In genomic region chr4:15920723-15921591, GRCh38 we compare ENCODE assay signal across 9 cellular contexts. TPM values are rescaled to one million over a fixed set of nuclear protein-coding genes. Genes with fewer than 3 reads are reported as not detected.
A peak's percentile ranks its signal among the peaks of the same experiment; 100 is the strongest.
DNase-seq lines count a peak whose midpoint lies in the region; TF ChIP-seq lines count a peak whose summit lies in the region.
"Had no signal": no experiment of that assay in that cellular context is flagged by ENCODE, and none has a peak within 500 bp of the region (broad histone marks: within the 10 kb centered on the region; RNA-seq: fewer than 3 reads in every experiment).

No MANE protein-coding gene starts in this region.

- H3K36me3 Mint-ChIP-seq in osteocyte (ENCODE audit: unreplicated experiment), result no peaks in the 10 kb centered on the region

- H3K4me1 Mint-ChIP-seq in osteocyte (ENCODE audit: unreplicated experiment), result peaks cover 22% of the 10 kb centered on the region

- H3K27me3 Mint-ChIP-seq in osteocyte (ENCODE audit: unreplicated experiment), result no peaks in the 10 kb centered on the region

- H3K27ac Mint-ChIP-seq in osteocyte (ENCODE audit: unreplicated experiment), result peak overlapping the region; percentile 72

- DNase-seq in Daoy (ENCODE audit: low read depth) (peak; percentile 95), NCI-H345 treated with DMSO at 0.1 percent for 48 hours (lab: John Stamatoyannopoulos, UW; ENCODE audit: unreplicated experiment) (peak; percentile 48), epidermal melanocyte (ENCODE audit: insufficient read length, low spot score) (peak; percentile 35), osteocyte (ENCODE audit: extremely low spot score, unreplicated experiment) (peak; percentile 87), activated gamma-delta T cell treated with Interleukin-2 at 50 U/mL for 16 hours (no peak), SHP77 (lab: John Stamatoyannopoulos, UW) (no peak)
- no peak for DNase-seq in activated effector memory CD4-positive, alpha-beta T cell treated with Interleukin-2 at 50 U/mL for 16 hours
- DNase-seq in stimulated activated CD4-positive, alpha-beta T cell treated with anti-CD3 and anti-CD28 coated beads, Interleukin-4, amount 100 ng/mL, for 4 hours, result no peak

- H3K4me3 Mint-ChIP-seq in osteocyte (ENCODE audit: unreplicated experiment), result no peak overlapping the region

- no peak for TF ChIP-seq CTCF in osteocyte (IDR thresholded peaks at IDR 0.05)

- H3K9me3 Mint-ChIP-seq in osteocyte (ENCODE audit: unreplicated experiment), result peaks cover 2% of the 10 kb centered on the region

RNA-seq across cellular contexts. Expression of gene FGFBP1, which starts 17.6 kb away (rescaled TPM):
- 0.39 and 0.86 TPM in 2 replicates for total RNA-seq in Daoy (2014; rRNA removed; shearing (Covaris generic))
- total RNA-seq in osteocyte, result not detected in 2 replicates
- total RNA-seq: liver had no signal

RNA-seq across cellular contexts. Expression of gene FGFBP2, which starts 42.0 kb away (rescaled TPM):
- total RNA-seq in Daoy (2014; rRNA removed; shearing (Covaris generic)), result not detected in 2 replicates
- not detected in 2 replicates for total RNA-seq in osteocyte

Comparison
In these comparisons a context has a peak if more than half of its experiments do, and no peak if none do; other contexts are left out.
1. DNase-seq: peak in Daoy (single experiment), NCI-H345 treated with DMSO at 0.1 percent for 48 hours (single experiment), epidermal melanocyte (single experiment) and osteocyte (single experiment); none in activated gamma-delta T cell treated with Interleukin-2 at 50 U/mL for 16 hours (single experiment), activated effector memory CD4-positive, alpha-beta T cell treated with Interleukin-2 at 50 U/mL for 16 hours (single experiment), SHP77 (0 of 2) and stimulated activated CD4-positive, alpha-beta T cell treated with anti-CD3 and anti-CD28 coated beads, Interleukin-4, amount 100 ng/mL, for 4 hours (0 of 2).